10 cellular contexts compared by ENCODE assay signal in genomic region chr16:11494029-11494428, GRCh38.
"Had no signal": no experiment of that assay in that cellular context is flagged by ENCODE, and none has a peak within 500 bp of the region (broad histone marks: within the 10 kb centered on the region; RNA-seq: fewer than 3 reads in every experiment).

No MANE protein-coding gene starts in this region.

- DNase-seq: activated CD4-positive, alpha-beta T cell treated with anti-CD3 and anti-CD28 coated beads for 1 hour; activated CD8-positive, alpha-beta memory T cell treated with anti-CD3 and anti-CD28 coated beads, Interleukin-2, amount 50 U/mL, for 48 hours; activated CD8-positive, alpha-beta T cell treated with anti-CD3 and anti-CD28 coated beads for 36 hours; activated naive CD4-positive, alpha-beta T cell; ovary; stimulated activated CD4-positive, alpha-beta T cell treated with anti-CD3 and anti-CD28 coated beads, Interleukin-4, amount 100 ng/mL, for 24 hours; thyroid gland had no signal

- H3K4me3 ChIP-seq: gastroesophageal sphincter, hepatocyte, ovary, thyroid gland had no signal

- H3K36me3 ChIP-seq: gastroesophageal sphincter, ovary, thyroid gland had no signal

- ATAC-seq: activated CD8-positive, alpha-beta T cell treated with anti-CD3 and anti-CD28 coated beads for 36 hours; gastroesophageal sphincter had no signal

- FAIRE-seq: bronchial epithelial cell had no signal

- H3K27me3 ChIP-seq: gastroesophageal sphincter, hepatocyte, ovary, thyroid gland had no signal

- H3K9me3 ChIP-seq: ovary, thyroid gland had no signal

- H3K4me2 ChIP-seq: hepatocyte had no signal

- H3K27ac ChIP-seq: hepatocyte, ovary had no signal

- H2AFZ ChIP-seq: hepatocyte had no signal

- H3K79me2 ChIP-seq: hepatocyte had no signal
